ENCODE assay signal across 9 cellular contexts in the genomic region with DNA sequence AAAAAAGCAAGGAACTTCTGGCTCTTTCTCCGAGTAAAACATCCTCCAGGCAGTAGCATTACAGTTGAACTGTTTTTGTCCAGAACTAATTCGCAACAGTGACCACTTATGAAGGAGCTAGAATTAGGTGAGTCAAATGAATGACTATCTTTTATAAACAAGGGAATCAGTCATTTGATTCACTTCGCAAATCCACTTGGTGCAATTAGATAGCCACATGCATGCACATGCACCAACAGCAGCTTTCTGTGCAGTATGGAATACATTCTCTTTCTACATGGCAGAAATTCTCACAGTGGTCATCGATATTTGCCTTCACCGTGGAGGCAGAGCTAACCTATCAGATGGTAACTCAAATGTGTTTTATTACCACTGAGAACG.
DNase-seq lines count a peak whose midpoint lies in the region; ATAC-seq and TF ChIP-seq lines count a peak whose summit lies in the region.
"Had no signal": no experiment of that assay in that cellular context is flagged by ENCODE, and none has a peak within 500 bp of the region (broad histone marks: within the 10 kb centered on the region; RNA-seq: fewer than 3 reads in every experiment).

No MANE protein-coding gene starts in this region.

- H3K4me3 ChIP-seq in OCI-LY7 (ENCODE audit: low read depth, low read length, poor library complexity, severe bottlenecking), result peak overlapping the region; percentile 32
- peak overlapping the region; percentile 20 for H3K4me3 ChIP-seq in epithelial cell of esophagus (ENCODE audit: low read length)
- no peak overlapping the region for H3K4me3 ChIP-seq in GM23338

- H3K36me3 Mint-ChIP-seq in GM23338 (ENCODE audit: low read depth), result no peaks in the 10 kb centered on the region

- no peak for TF ChIP-seq POLR2A in GM18505 (IDR thresholded peaks at IDR 0.05; ENCODE audit: borderline replicate concordance, extremely low read depth, insufficient read depth, insufficient read length)

- H3K4me3 Mint-ChIP-seq in GM23338, result no peak overlapping the region

- no peaks in the 10 kb centered on the region for H3K9me3 ChIP-seq in OCI-LY7 (ENCODE audit: low read length)

- peaks cover 1% of the 10 kb centered on the region for H3K27me3 Mint-ChIP-seq in GM23338 (ENCODE audit: insufficient read depth, low read depth, poor library complexity)

- ATAC-seq in GM18505 (IDR thresholded peaks at IDR 0.05; ENCODE audit: unreplicated experiment) (peak; percentile 11), sciatic nerve (peak; percentile 51), HG02623 (IDR thresholded peaks at IDR 0.05; ENCODE audit: unreplicated experiment) (no peak), GM23338 (no peak), GM21367 (IDR thresholded peaks at IDR 0.05; ENCODE audit: unreplicated experiment) (no peak)

- H3F3A ChIP-seq in GM23338 (replicated peaks; ENCODE audit: low read depth), result no peaks in the 10 kb centered on the region

- in situ Hi-C loops in ACHN (cut with HindIII; ENCODE audit: low pct_ligation_motif_present, low pct_unique_long_range_greater_than_20kb, low sequenced_read_pairs), result no loop called here

- H3K4me1 Mint-ChIP-seq in GM23338, result peaks cover 12% of the 10 kb centered on the region; the same call in 2 of the 3 replicates

- TF ChIP-seq CTCF in OCI-LY7 (conservative IDR thresholded peaks at IDR 0.05; ENCODE audit: low read length), result no peak
- TF ChIP-seq CTCF in epithelial cell of esophagus (IDR thresholded peaks at IDR 0.05; ENCODE audit: insufficient read depth, low read depth, low read length, missing control alignments), result no peak
- TF ChIP-seq CTCF in GM23338 (conservative IDR thresholded peaks at IDR 0.05; ENCODE audit: low read depth in 2 of 2), result no peak

- no peaks in the 10 kb centered on the region for H3K9me2 ChIP-seq in OCI-LY7 (ENCODE audit: insufficient read depth, low read length)
- no peaks in the 10 kb centered on the region for H3K9me2 ChIP-seq in GM23338 (ENCODE audit: insufficient read depth)

- H3K27ac Mint-ChIP-seq in GM23338, result no peak overlapping the region

- POLR2A ChIA-PET in OCI-LY7 (lab: Charles Lee), result interaction anchor here (0.6 to 1.6 kb wide), 4 partner anchors 26 to 622 kb away, joined by 3 to 6 read pairs (median 4); no protein-coding TSS in a partner anchor

- no peak overlapping the region for H3K27ac ChIP-seq in OCI-LY7 (ENCODE audit: low read depth, low read length, poor library complexity, severe bottlenecking)
- H3K27ac ChIP-seq in GM23338 (ENCODE audit: low read depth), result no peak overlapping the region

- H3K9me3 Mint-ChIP-seq in GM23338, result no peaks in the 10 kb centered on the region

- H2AFZ ChIP-seq in OCI-LY7 (ENCODE audit: low read length) (no peak overlapping the region), GM23338 (no peak overlapping the region)

- intact Hi-C loops in OCI-LY7 (cut with micrococcal nuclease; ENCODE audit: unreplicated experiment), result loop anchor here (5.0 kb wide), 1 partner anchor 50 kb away; no protein-coding TSS in a partner anchor
- intact Hi-C loops in sciatic nerve (cut with DNase I), result no loop called here

- H4K20me1 ChIP-seq in OCI-LY7 (ENCODE audit: insufficient read depth, low read length) (no peaks in the 10 kb centered on the region), GM23338 (replicated peaks; ENCODE audit: insufficient read depth) (no peaks in the 10 kb centered on the region)

- H3K4me1 ChIP-seq in OCI-LY7 (ENCODE audit: insufficient read depth, low read length, poor library complexity, severe bottlenecking), result peaks cover 24% of the 10 kb centered on the region
- H3K4me1 ChIP-seq in GM23338 (ENCODE audit: insufficient read depth), result peaks cover 4% of the 10 kb centered on the region; the same call in 1 of the 2 replicates

- BruUV-seq in OCI-LY7 (replicated peaks; lab: Mats Ljungman, UMichigan), result no TSS peak

- H3K36me3 ChIP-seq in OCI-LY7 (ENCODE audit: insufficient read depth, low read length) (peaks cover 6% of the 10 kb centered on the region; the same call in 1 of the 2 replicates), GM23338 (ENCODE audit: insufficient read depth) (no peaks in the 10 kb centered on the region)

- CTCF ChIA-PET in OCI-LY7 (lab: Charles Lee; ENCODE audit: unreplicated experiment), result no interaction called here

- DNase-seq in OCI-LY7 (ENCODE audit: low spot score) (no peak), epithelial cell of esophagus (ENCODE audit: low read depth) (peak; percentile 68), sciatic nerve (ENCODE audit: low spot score) (no peak), GM23338 (ENCODE audit: low spot score) (no peak), ACHN (no peak)
- DNase-seq: NCI-H1694 had no signal

- H3K4me2 ChIP-seq in OCI-LY7 (ENCODE audit: low read length) (peak overlapping the region; percentile 53), GM23338 (no peak overlapping the region)

- no peaks in the 10 kb centered on the region for H3K27me3 ChIP-seq in GM23338 (ENCODE audit: insufficient read depth)

- H3K79me2 ChIP-seq in OCI-LY7 (ENCODE audit: insufficient read depth, low read depth, low read length) (no peaks in the 10 kb centered on the region), GM23338 (replicated peaks; ENCODE audit: insufficient read depth) (no peaks in the 10 kb centered on the region)

TF ChIP-seq in GM23338, 12 proteins besides CTCF, POLR2A, EP300 and RAD21 (continues in another document):
- TF ChIP-seq, protein P1, sequence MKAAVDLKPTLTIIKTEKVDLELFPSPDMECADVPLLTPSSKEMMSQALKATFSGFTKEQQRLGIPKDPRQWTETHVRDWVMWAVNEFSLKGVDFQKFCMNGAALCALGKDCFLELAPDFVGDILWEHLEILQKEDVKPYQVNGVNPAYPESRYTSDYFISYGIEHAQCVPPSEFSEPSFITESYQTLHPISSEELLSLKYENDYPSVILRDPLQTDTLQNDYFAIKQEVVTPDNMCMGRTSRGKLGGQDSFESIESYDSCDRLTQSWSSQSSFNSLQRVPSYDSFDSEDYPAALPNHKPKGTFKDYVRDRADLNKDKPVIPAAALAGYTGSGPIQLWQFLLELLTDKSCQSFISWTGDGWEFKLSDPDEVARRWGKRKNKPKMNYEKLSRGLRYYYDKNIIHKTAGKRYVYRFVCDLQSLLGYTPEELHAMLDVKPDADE (IDR thresholded peaks at IDR 0.05), result no peak
- TF ChIP-seq, protein P2, sequence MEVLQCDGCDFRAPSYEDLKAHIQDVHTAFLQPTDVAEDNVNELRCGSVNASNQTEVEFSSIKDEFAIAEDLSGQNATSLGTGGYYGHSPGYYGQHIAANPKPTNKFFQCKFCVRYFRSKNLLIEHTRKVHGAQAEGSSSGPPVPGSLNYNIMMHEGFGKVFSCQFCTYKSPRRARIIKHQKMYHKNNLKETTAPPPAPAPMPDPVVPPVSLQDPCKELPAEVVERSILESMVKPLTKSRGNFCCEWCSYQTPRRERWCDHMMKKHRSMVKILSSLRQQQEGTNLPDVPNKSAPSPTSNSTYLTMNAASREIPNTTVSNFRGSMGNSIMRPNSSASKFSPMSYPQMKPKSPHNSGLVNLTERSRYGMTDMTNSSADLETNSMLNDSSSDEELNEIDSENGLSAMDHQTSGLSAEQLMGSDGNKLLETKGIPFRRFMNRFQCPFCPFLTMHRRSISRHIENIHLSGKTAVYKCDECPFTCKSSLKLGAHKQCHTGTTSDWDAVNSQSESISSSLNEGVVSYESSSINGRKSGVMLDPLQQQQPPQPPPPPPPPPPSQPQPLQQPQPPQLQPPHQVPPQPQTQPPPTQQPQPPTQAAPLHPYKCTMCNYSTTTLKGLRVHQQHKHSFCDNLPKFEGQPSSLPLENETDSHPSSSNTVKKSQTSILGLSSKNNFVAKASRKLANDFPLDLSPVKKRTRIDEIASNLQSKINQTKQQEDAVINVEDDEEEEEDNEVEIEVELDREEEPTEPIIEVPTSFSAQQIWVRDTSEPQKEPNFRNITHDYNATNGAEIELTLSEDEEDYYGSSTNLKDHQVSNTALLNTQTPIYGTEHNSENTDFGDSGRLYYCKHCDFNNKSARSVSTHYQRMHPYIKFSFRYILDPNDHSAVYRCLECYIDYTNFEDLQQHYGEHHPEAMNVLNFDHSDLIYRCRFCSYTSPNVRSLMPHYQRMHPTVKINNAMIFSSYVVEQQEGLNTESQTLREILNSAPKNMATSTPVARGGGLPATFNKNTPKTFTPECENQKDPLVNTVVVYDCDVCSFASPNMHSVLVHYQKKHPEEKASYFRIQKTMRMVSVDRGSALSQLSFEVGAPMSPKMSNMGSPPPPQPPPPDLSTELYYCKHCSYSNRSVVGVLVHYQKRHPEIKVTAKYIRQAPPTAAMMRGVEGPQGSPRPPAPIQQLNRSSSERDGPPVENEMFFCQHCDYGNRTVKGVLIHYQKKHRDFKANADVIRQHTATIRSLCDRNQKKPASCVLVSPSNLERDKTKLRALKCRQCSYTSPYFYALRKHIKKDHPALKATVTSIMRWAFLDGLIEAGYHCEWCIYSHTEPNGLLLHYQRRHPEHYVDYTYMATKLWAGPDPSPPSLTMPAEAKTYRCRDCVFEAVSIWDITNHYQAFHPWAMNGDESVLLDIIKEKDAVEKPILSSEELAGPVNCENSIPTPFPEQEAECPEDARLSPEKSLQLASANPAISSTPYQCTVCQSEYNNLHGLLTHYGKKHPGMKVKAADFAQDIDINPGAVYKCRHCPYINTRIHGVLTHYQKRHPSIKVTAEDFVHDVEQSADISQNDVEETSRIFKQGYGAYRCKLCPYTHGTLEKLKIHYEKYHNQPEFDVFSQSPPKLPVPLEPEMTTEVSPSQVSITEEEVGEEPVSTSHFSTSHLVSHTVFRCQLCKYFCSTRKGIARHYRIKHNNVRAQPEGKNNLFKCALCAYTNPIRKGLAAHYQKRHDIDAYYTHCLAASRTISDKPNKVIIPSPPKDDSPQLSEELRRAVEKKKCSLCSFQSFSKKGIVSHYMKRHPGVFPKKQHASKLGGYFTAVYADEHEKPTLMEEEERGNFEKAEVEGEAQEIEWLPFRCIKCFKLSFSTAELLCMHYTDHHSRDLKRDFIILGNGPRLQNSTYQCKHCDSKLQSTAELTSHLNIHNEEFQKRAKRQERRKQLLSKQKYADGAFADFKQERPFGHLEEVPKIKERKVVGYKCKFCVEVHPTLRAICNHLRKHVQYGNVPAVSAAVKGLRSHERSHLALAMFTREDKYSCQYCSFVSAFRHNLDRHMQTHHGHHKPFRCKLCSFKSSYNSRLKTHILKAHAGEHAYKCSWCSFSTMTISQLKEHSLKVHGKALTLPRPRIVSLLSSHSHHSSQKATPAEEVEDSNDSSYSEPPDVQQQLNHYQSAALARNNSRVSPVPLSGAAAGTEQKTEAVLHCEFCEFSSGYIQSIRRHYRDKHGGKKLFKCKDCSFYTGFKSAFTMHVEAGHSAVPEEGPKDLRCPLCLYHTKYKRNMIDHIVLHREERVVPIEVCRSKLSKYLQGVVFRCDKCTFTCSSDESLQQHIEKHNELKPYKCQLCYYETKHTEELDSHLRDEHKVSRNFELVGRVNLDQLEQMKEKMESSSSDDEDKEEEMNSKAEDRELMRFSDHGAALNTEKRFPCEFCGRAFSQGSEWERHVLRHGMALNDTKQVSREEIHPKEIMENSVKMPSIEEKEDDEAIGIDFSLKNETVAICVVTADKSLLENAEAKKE (CRISPR knock-in tag; IDR thresholded peaks at IDR 0.05), result no peak
- no peak for TF ChIP-seq STAT1 (IDR thresholded peaks at IDR 0.05; ENCODE audit: unreplicated experiment)

Comparison
In these comparisons a context has a peak if more than half of its experiments do, and no peak if none do; other contexts are left out.
1. ATAC-seq: peak in GM18505 (single experiment) and sciatic nerve (single experiment); none in HG02623 (single experiment), GM23338 (single experiment) and GM21367 (single experiment).